ENCODE assay signal across 26 cellular contexts in the genomic region with DNA sequence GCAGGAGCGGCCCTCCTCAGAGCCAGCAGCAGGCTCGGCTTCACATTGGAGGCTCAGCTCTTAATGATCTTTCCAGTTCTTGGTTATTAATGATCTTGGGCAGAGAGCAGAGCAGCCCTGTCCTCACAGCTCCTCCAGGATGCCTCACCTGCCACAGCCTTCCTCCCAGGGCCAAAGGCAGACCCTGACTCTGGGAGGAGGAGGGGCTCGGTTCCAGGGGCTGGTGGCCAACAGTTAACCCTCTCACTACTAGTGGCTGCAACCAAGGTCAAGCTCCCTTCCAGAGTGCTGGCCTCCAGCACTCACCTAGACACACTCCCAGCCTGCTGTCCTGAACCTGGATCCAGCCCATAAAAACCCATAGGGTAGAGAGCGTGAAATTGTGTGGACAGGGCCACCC. TPM values are rescaled to one million over a fixed set of nuclear protein-coding genes. Genes with fewer than 3 reads are reported as not detected.
A peak's percentile ranks its signal among the peaks of the same experiment; 100 is the strongest.
DNase-seq lines count a peak whose midpoint lies in the region; ATAC-seq and TF ChIP-seq lines count a peak whose summit lies in the region.
"Had no signal": no experiment of that assay in that cellular context is flagged by ENCODE, and none has a peak within 500 bp of the region (broad histone marks: within the 10 kb centered on the region; RNA-seq: fewer than 3 reads in every experiment).

No MANE protein-coding gene starts in this region.

- CTCF ChIA-PET in Calu3 (lab: Charles Lee), result no interaction called here
- CTCF ChIA-PET in OCI-LY7 (lab: Charles Lee; ENCODE audit: unreplicated experiment), result interaction anchor here (1.0 kb wide), 1 partner anchor 9 kb away, joined by 3 read pairs; no protein-coding TSS in a partner anchor

- no peaks in the 10 kb centered on the region for H3K79me2 ChIP-seq in OCI-LY7 (ENCODE audit: insufficient read depth, low read depth, low read length)
- H3K79me2 ChIP-seq: parathyroid adenoma had no signal

- DNase-seq in Calu3 (no peak), OCI-LY7 (ENCODE audit: low spot score) (no peak), sigmoid colon (no peak), HAP-1 (ENCODE audit: low spot score in 2 of 2) (no peak), NCI-H774 (lab: John Stamatoyannopoulos, UW) (no peak)
- DNase-seq: activated CD4-positive, alpha-beta T cell treated with anti-CD3 and anti-CD28 coated beads, Interleukin-2, amount 50 U/mL, for 1 hour; activated CD8-positive, alpha-beta memory T cell treated with anti-CD3 and anti-CD28 coated beads, Interleukin-2, amount 50 U/mL, for 4 hours; activated naive CD8-positive, alpha-beta T cell treated with anti-CD3 and anti-CD28 coated beads, Interleukin-2, amount 10 ng/mL, durations not matched to agents 7 days and 5 days; cortex of kidney; DMS79 treated with DMSO at 0.1 percent for 48 hours; MM.1S; naive thymus-derived CD8-positive, alpha-beta T cell; NCI-H1436 treated with DMSO at 0.1 percent for 48 hours; NCI-H2171 treated with DMSO at 0.1 percent for 48 hours; NCI-H748 treated with DMSO at 0.1 percent for 48 hours; stimulated activated CD4-positive, alpha-beta T cell treated with anti-CD3 and anti-CD28 coated beads, Interleukin-2, amount 100 ng/mL, for 24 hours; stimulated activated naive CD4-positive, alpha-beta T cell had no signal

- H3K4me1 ChIP-seq in OCI-LY7 (ENCODE audit: insufficient read depth, low read length, poor library complexity, severe bottlenecking) (peaks cover 21% of the 10 kb centered on the region), gastroesophageal sphincter (peaks cover 0 to 38% (median 19%) of the 10 kb centered on the region in 3 donors), sigmoid colon (peaks cover 0 to 34% (median 31%) of the 10 kb centered on the region in 4 donors), HAP-1 (no peaks in the 10 kb centered on the region)
- H3K4me1 ChIP-seq: parathyroid adenoma had no signal

- ATAC-seq in gastroesophageal sphincter, result no peak
- no peak for ATAC-seq in HG02610 (IDR thresholded peaks at IDR 0.05; ENCODE audit: unreplicated experiment)
- ATAC-seq in GM18502 (IDR thresholded peaks at IDR 0.05; ENCODE audit: poor library complexity, unreplicated experiment), result no peak
- ATAC-seq: naive thymus-derived CD8-positive, alpha-beta T cell had no signal

- peak overlapping the region; percentile 6 for H3K27ac ChIP-seq in OCI-LY7 (ENCODE audit: low read depth, low read length, poor library complexity, severe bottlenecking)
- H3K27ac ChIP-seq in gastroesophageal sphincter, result peak overlapping the region in 3 of 4 donors; percentile 57 to 69 (median 67)
- peak overlapping the region in 3 of 4 donors; percentile 47 to 67 (median 52) for H3K27ac ChIP-seq in sigmoid colon
- H3K27ac ChIP-seq: brain microvascular endothelial cell, parathyroid adenoma had no signal

- no peak overlapping the region for H3K4me3 ChIP-seq in OCI-LY7 (ENCODE audit: low read depth, low read length, poor library complexity, severe bottlenecking)
- no peak overlapping the region for H3K4me3 ChIP-seq in gastroesophageal sphincter
- H3K4me3 ChIP-seq in sigmoid colon, result no peak overlapping the region
- no peak overlapping the region for H3K4me3 ChIP-seq in HAP-1
- H3K4me3 ChIP-seq: skin epidermis, tibial artery had no signal

- H3K9me2 ChIP-seq in OCI-LY7 (ENCODE audit: insufficient read depth, low read length), result no peaks in the 10 kb centered on the region

- H3K36me3 Mint-ChIP-seq in Calu3 (ENCODE audit: insufficient read depth, unreplicated experiment), result peaks cover 16% of the 10 kb centered on the region

- no peaks in the 10 kb centered on the region for H3K9me3 Mint-ChIP-seq in Calu3 (ENCODE audit: low read depth, unreplicated experiment)
- H3K9me3 Mint-ChIP-seq: activated naive CD8-positive, alpha-beta T cell treated with anti-CD3 and anti-CD28 coated beads, Interleukin-2, amount 10 ng/mL, durations not matched to agents 7 days and 5 days; naive thymus-derived CD8-positive, alpha-beta T cell had no signal

- in situ Hi-C loops in HAP-1 (cut with MboI; ENCODE audit: low sequenced_read_pairs), result no loop called here

- no peaks in the 10 kb centered on the region for H3K4me1 Mint-ChIP-seq in Calu3 (ENCODE audit: low read depth, unreplicated experiment)

- 0% methylated on average over 1 of the region's 4 CpGs; no CpG with 5 or more reads in 1 of the 2 donors for WGBS in gastroesophageal sphincter (ENCODE audit: low coverage in 1 of 2), 2 donors
- 58 to 65% methylated on average over 4 of the region's 4 CpGs for WGBS in sigmoid colon, 2 donors

- no peak for TF ChIP-seq EP300 in gastroesophageal sphincter (IDR thresholded peaks at IDR 0.05)
- TF ChIP-seq EP300 in sigmoid colon (IDR thresholded peaks at IDR 0.05), result no peak

- peaks cover 24% of the 10 kb centered on the region for H3K27me3 ChIP-seq in gastroesophageal sphincter
- H3K27me3 ChIP-seq in sigmoid colon, result peaks cover 0 to 8% (median 0%) of the 10 kb centered on the region in 3 donors
- H3K27me3 ChIP-seq in HAP-1 (ENCODE audit: low read depth), result no peaks in the 10 kb centered on the region

- H4K20me1 ChIP-seq in OCI-LY7 (ENCODE audit: insufficient read depth, low read length), result no peaks in the 10 kb centered on the region

- intact Hi-C loops in Calu3 (cut with micrococcal nuclease; ENCODE audit: unreplicated experiment), result no loop called here
- intact Hi-C loops in OCI-LY7 (cut with micrococcal nuclease; ENCODE audit: unreplicated experiment), result no loop called here
- intact Hi-C loops in sigmoid colon (cut with DNase I), result no loop called here

- H3K9me3 ChIP-seq in OCI-LY7 (ENCODE audit: low read length), result no peaks in the 10 kb centered on the region
- H3K9me3 ChIP-seq in gastroesophageal sphincter, result no peaks in the 10 kb centered on the region
- H3K9me3 ChIP-seq in sigmoid colon, result no peaks in the 10 kb centered on the region
- no peaks in the 10 kb centered on the region for H3K9me3 ChIP-seq in HAP-1
- H3K9me3 ChIP-seq: tibial artery had no signal

- TF ChIP-seq CTCF in Calu3 (IDR thresholded peaks at IDR 0.05; ENCODE audit: unreplicated experiment) (no peak), OCI-LY7 (conservative IDR thresholded peaks at IDR 0.05; ENCODE audit: low read length) (no peak), gastroesophageal sphincter (IDR thresholded peaks at IDR 0.05) (no peak), sigmoid colon (IDR thresholded peaks at IDR 0.05) (no peak)

- H3K4me2 ChIP-seq in OCI-LY7 (ENCODE audit: low read length), result peak overlapping the region; percentile 50

- no peaks in the 10 kb centered on the region for H3K36me3 ChIP-seq in OCI-LY7 (ENCODE audit: insufficient read depth, low read length)
- H3K36me3 ChIP-seq in gastroesophageal sphincter, result peaks cover 0 to 35% of the 10 kb centered on the region in 2 donors
- H3K36me3 ChIP-seq in sigmoid colon, result peaks cover 0 to 23% (median 0%) of the 10 kb centered on the region in 4 donors
- no peaks in the 10 kb centered on the region for H3K36me3 ChIP-seq in HAP-1 (replicated peaks)

- BruUV-seq in Calu3 (replicated peaks; lab: Mats Ljungman, UMichigan) (no TSS peak), OCI-LY7 (replicated peaks; lab: Mats Ljungman, UMichigan) (no TSS peak)

- POLR2A ChIA-PET in OCI-LY7 (lab: Charles Lee), result interaction anchor here (0.8 to 1.3 kb wide), 2 partner anchors 8 to 202 kb away, joined by 4 to 5 read pairs; no protein-coding TSS in a partner anchor

- peak overlapping the region; percentile 59 for H3K27ac Mint-ChIP-seq in Calu3 (ENCODE audit: unreplicated experiment)

- TF ChIP-seq POLR2A in gastroesophageal sphincter (IDR thresholded peaks at IDR 0.05) (no peak), sigmoid colon (IDR thresholded peaks at IDR 0.05) (no peak)

- no peak overlapping the region for H3K4me3 Mint-ChIP-seq in Calu3 (ENCODE audit: low read depth, unreplicated experiment)
- H3K4me3 Mint-ChIP-seq: activated naive CD8-positive, alpha-beta T cell treated with anti-CD3 and anti-CD28 coated beads, Interleukin-2, amount 10 ng/mL, durations not matched to agents 7 days and 5 days had no signal

- peaks cover 14% of the 10 kb centered on the region for H3K27me3 Mint-ChIP-seq in Calu3 (ENCODE audit: unreplicated experiment)

- H2AFZ ChIP-seq in OCI-LY7 (ENCODE audit: low read length), result peak overlapping the region; percentile 16; the same call in 1 of the 2 replicates
- H2AFZ ChIP-seq: parathyroid adenoma had no signal

RNA-seq across cellular contexts. Expression of gene GRIN2C, which starts 19.2 kb away (rescaled TPM):
- total RNA-seq in Calu3 (2022) (not detected in 2 replicates), OCI-LY7 (2022) (0.55 and 0.61 TPM in 2 replicates), gastroesophageal sphincter (1 to 10 TPM in 1 of 4 donors, under 1 TPM in 2, not detected in 1; 0.16 to 3.5 (median 0.42) TPM), sigmoid colon (under 1 TPM in 1 of 4 donors, not detected in 3; 0.49 TPM)
- 0.22 and 0.26 TPM in 2 replicates for total RNA-seq in OCI-LY7 (2014; rRNA removed; shearing (Covaris generic))
- under 1 TPM in 1 of 3 donors, not detected in 2; 0.22 TPM for polyA plus RNA-seq in sigmoid colon

RNA-seq across cellular contexts. Expression of gene FDXR, which starts 32.3 kb away (rescaled TPM):
- total RNA-seq in Calu3 (2022) (8.4 and 13.5 TPM in 2 replicates), OCI-LY7 (2022) (18.1 and 18.3 TPM in 2 replicates), gastroesophageal sphincter (1 to 10 TPM; 3.6 to 7.8 (median 4.6) TPM), sigmoid colon (1 to 10 TPM; 3.0 to 8.6 (median 7.1) TPM)
- total RNA-seq in OCI-LY7 (2014; rRNA removed; shearing (Covaris generic)), result 12.2 TPM in 2 replicates
- 10 to 100 TPM; 10.8 to 26.9 (median 14.6) TPM for polyA plus RNA-seq in sigmoid colon

RNA-seq across cellular contexts. Expression of gene FADS6, which starts 52.9 kb away (rescaled TPM):
- total RNA-seq in Calu3 (2022) (not detected in 2 replicates), OCI-LY7 (2022) (not detected in 2 replicates), gastroesophageal sphincter (under 1 TPM in 1 of 4 donors, not detected in 3; 0.37 TPM), sigmoid colon (not detected)
- total RNA-seq in OCI-LY7 (2014; rRNA removed; shearing (Covaris generic)), result not detected in 2 replicates
- polyA plus RNA-seq in sigmoid colon, result 1 to 10 TPM in 2 of 3 donors, under 1 TPM in 1; 0.06 to 1.8 (median 1.6) TPM
- total RNA-seq: activated naive CD8-positive, alpha-beta T cell treated with anti-CD3 and anti-CD28 coated beads, Interleukin-2, amount 10 ng/mL, durations not matched to agents 7 days and 5 days; mesenteric fat pad; naive thymus-derived CD8-positive, alpha-beta T cell; T-helper 1 cell treated with Interleukin-12 subunit alpha and Interleukin-12 subunit beta and Interleukin-4 antibody, amounts not matched to agents 30 ng/mL and 1 ng/mL, for 36 hours had no signal
- polyA plus RNA-seq: naive thymus-derived CD8-positive, alpha-beta T cell had no signal

Comparison
In these comparisons a context has a peak if more than half of its experiments do, and no peak if none do; other contexts are left out.
1. H3K27ac ChIP-seq: peak in every context shown above with its lines; median percentile 67 in gastroesophageal sphincter; 52 in sigmoid colon; 6 in OCI-LY7.